Comparison of ENCODE assay signal across 9 cellular contexts in genomic region chr4:104491396-104491821, GRCh38. TPM values are rescaled to one million over a fixed set of nuclear protein-coding genes. Genes with fewer than 3 reads are reported as not detected.
A peak's percentile ranks its signal among the peaks of the same experiment; 100 is the strongest.
DNase-seq lines count a peak whose midpoint lies in the region; ATAC-seq and TF ChIP-seq lines count a peak whose summit lies in the region.
"Had no signal": no experiment of that assay in that cellular context is flagged by ENCODE, and none has a peak within 500 bp of the region (broad histone marks: within the 10 kb centered on the region; RNA-seq: fewer than 3 reads in every experiment).

No MANE protein-coding gene starts in this region.

- WGBS in H9 (ENCODE audit: extremely low coverage, insufficient read length, low lambda C conversion rate): no CpG with 5 or more reads among the region's 50 CpGs

- no peak overlapping the region for H3K23ac ChIP-seq in H9 (ENCODE audit: insufficient read length, low read depth, low read length)

- H2AFZ ChIP-seq in H9 (ENCODE audit: low read length): no peak overlapping the region
- no peak overlapping the region for H2AFZ ChIP-seq in neuron (ENCODE audit: low read depth, low read length)

- H3K4me1 ChIP-seq in H9 (ENCODE audit: insufficient read depth, low read length) (peaks cover 2% of the 10 kb centered on the region), neuron (ENCODE audit: insufficient read depth, low read length) (peaks cover 50% of the 10 kb centered on the region)

- no peak overlapping the region for H2BK5ac ChIP-seq in H9 (ENCODE audit: insufficient read length, low read length)

- no peak overlapping the region for H2BK15ac ChIP-seq in H9 (ENCODE audit: low read depth, low read length)

- no peak overlapping the region for H2BK120ac ChIP-seq in H9 (ENCODE audit: low read depth, low read length, poor library complexity, severe bottlenecking)

- no peak overlapping the region for H4K5ac ChIP-seq in H9 (ENCODE audit: insufficient read length, low read depth, low read length)

- H3K79me1 ChIP-seq in H9 (ENCODE audit: insufficient read depth, low read depth, low read length, poor library complexity, severe bottlenecking): no peaks in the 10 kb centered on the region

- peak overlapping the region; percentile 88 to 91 for H3K4me3 Mint-ChIP-seq in H9
- H3K4me3 Mint-ChIP-seq in activated T-cell treated with anti-CD3 and anti-CD28 coated beads, Interleukin-2, amount 50 U/mL, for 72 hours: peak overlapping the region; percentile 80

- H3K4me3 ChIP-seq in foreskin fibroblast (ENCODE audit: low read depth in 1 of 2, low read length in 2 of 2) (peak overlapping the region; percentile 46 to 50), neuron (ENCODE audit: low read length) (peak overlapping the region; percentile 65)

- peak; percentile 55 to 66 for ATAC-seq in activated T-cell treated with anti-CD3 and anti-CD28 coated beads, Interleukin-2, amount 50 U/mL, for 72 hours (replicated peaks in 1 of 2)

- H4K8ac ChIP-seq in H9 (replicated peaks; ENCODE audit: insufficient read length, low read depth, low read length): no peak overlapping the region

- H3K4me1 Mint-ChIP-seq in H9: peaks cover 57 to 63% of the 10 kb centered on the region in 2 experiments
- peaks cover 35% of the 10 kb centered on the region for H3K4me1 Mint-ChIP-seq in activated T-cell treated with anti-CD3 and anti-CD28 coated beads, Interleukin-2, amount 50 U/mL, for 72 hours (ENCODE audit: low read depth)

- no peaks in the 10 kb centered on the region for H4K20me1 ChIP-seq in H9 (ENCODE audit: control insufficient read depth, insufficient read depth, insufficient read length)

- H3K4ac ChIP-seq in H9 (ENCODE audit: low read depth, low read length): no peak overlapping the region

- H3K27ac ChIP-seq in H9 (ENCODE audit: insufficient read length, low read depth, low read length): peak overlapping the region; percentile 24

- H3K27me3 ChIP-seq in H9 (ENCODE audit: insufficient read depth, low read length) (no peaks in the 10 kb centered on the region), neuron (ENCODE audit: insufficient read depth, low read length) (no peaks in the 10 kb centered on the region)

- peak overlapping the region; percentile 76 to 98 (median 96); a peak in 5 of 7 replicates for H3K27ac Mint-ChIP-seq in H9
- H3K27ac Mint-ChIP-seq in activated T-cell treated with anti-CD3 and anti-CD28 coated beads, Interleukin-2, amount 50 U/mL, for 72 hours: no peak overlapping the region

- H3K27me3 Mint-ChIP-seq in H9 (ENCODE audit: low read depth): peaks cover 5% of the 10 kb centered on the region
- H3K27me3 Mint-ChIP-seq in activated T-cell treated with anti-CD3 and anti-CD28 coated beads, Interleukin-2, amount 50 U/mL, for 72 hours (ENCODE audit: low read depth): peaks cover 76% of the 10 kb centered on the region

- H2BK12ac ChIP-seq in H9 (ENCODE audit: insufficient read length, low read depth, low read length): no peak overlapping the region

- H3T11ph ChIP-seq in H9 (ENCODE audit: low read length): no peak overlapping the region

- DNase-seq in NCI-H2081 (lab: John Stamatoyannopoulos, UW): peak; percentile 62 to 63
- no peak for DNase-seq in NCI-H2081 treated with DMSO at 0.1 percent for 48 hours (lab: John Stamatoyannopoulos, UW)
- DNase-seq in H9: peak; percentile 59
- DNase-seq in MV-4-11 (lab: John Stamatoyannopoulos, UW): peak; percentile 3
- DNase-seq in activated T-cell treated with anti-CD3 and anti-CD28 coated beads, Interleukin-2, amount 50 U/mL, for 72 hours: peak; percentile 35 to 37
- DNase-seq in foreskin fibroblast: peak in 1 of 2 donors; percentile 28
- DNase-seq in cerebellar nuclear complex (lab: John Stamatoyannopoulos, UW): no peak

- H3K56ac ChIP-seq in H9 (ENCODE audit: insufficient read length, low read depth, low read length): no peak overlapping the region

- H3K36me3 ChIP-seq in neuron (ENCODE audit: insufficient read depth, low read length): peaks cover 5% of the 10 kb centered on the region

- H4K91ac ChIP-seq in H9 (ENCODE audit: insufficient read length, low read depth, low read length): no peak overlapping the region

- H3K79me2 ChIP-seq in H9 (ENCODE audit: insufficient read depth, low read length): no peaks in the 10 kb centered on the region

- H3K9ac ChIP-seq in H9 (ENCODE audit: extremely low read depth, insufficient read length, low read length): peak overlapping the region; percentile 65

- H3K14ac ChIP-seq in H9 (ENCODE audit: insufficient read depth, low read length): peak overlapping the region; percentile 76; the same call in 1 of the 2 replicates

- no peaks in the 10 kb centered on the region for H3K9me3 Mint-ChIP-seq in H9
- no peaks in the 10 kb centered on the region for H3K9me3 Mint-ChIP-seq in activated T-cell treated with anti-CD3 and anti-CD28 coated beads, Interleukin-2, amount 50 U/mL, for 72 hours

- no peaks in the 10 kb centered on the region; a peak in 2 of 7 replicates for H3K36me3 Mint-ChIP-seq in H9 (ENCODE audit: insufficient read depth in 1 of 3, low read depth in 3 of 3)
- H3K36me3 Mint-ChIP-seq in activated T-cell treated with anti-CD3 and anti-CD28 coated beads, Interleukin-2, amount 50 U/mL, for 72 hours (ENCODE audit: insufficient read depth in 2 of 2): no peaks in the 10 kb centered on the region

- H3K18ac ChIP-seq in H9 (ENCODE audit: insufficient read length, low read depth, low read length): peak overlapping the region; percentile 87

- H2BK20ac ChIP-seq in H9 (ENCODE audit: low read depth, low read length, poor library complexity, severe bottlenecking): no peak overlapping the region

- peaks cover 21% of the 10 kb centered on the region for H3K23me2 ChIP-seq in H9 (ENCODE audit: insufficient read length, low read depth, low read length, poor library complexity, severe bottlenecking)

- no peak overlapping the region for H2AK5ac ChIP-seq in H9 (ENCODE audit: insufficient read length, low read length)

- H3K9me3 ChIP-seq in H9 (ENCODE audit: control insufficient read depth, low read depth, low read length): no peaks in the 10 kb centered on the region
- no peaks in the 10 kb centered on the region for H3K9me3 ChIP-seq in neuron (ENCODE audit: low read length)

- TF ChIP-seq CTCF in H9 (conservative IDR thresholded peaks at IDR 0.05) (no peak), foreskin fibroblast (IDR thresholded peaks at IDR 0.05; ENCODE audit: low read depth, low read length) (no peak)

- H3K4me2 ChIP-seq in H9 (ENCODE audit: insufficient read depth, insufficient read length, low read length): peak overlapping the region; percentile 98

RNA-seq across cellular contexts. Expression of gene CXXC4, which starts 3.3 kb away (rescaled TPM):
- 4.2 TPM in 2 replicates for total RNA-seq in H9 (2021)
- under 1 TPM in 1 of 2 donors, not detected in 1; 0.07 TPM for total RNA-seq in activated T-cell treated with anti-CD3 and anti-CD28 coated beads, Interleukin-2, amount 50 U/mL, for 72 hours
- total RNA-seq: lung microvascular endothelial cell had no signal

Comparison
In these comparisons a context has a peak if more than half of its experiments do, and no peak if none do; other contexts are left out.
1. DNase-seq: peak in NCI-H2081 (2 of 2), H9 (single experiment), MV-4-11 (single experiment) and activated T-cell treated with anti-CD3 and anti-CD28 coated beads, Interleukin-2, amount 50 U/mL, for 72 hours (2 of 2); none in NCI-H2081 treated with DMSO at 0.1 percent for 48 hours (single experiment) and cerebellar nuclear complex (0 of 2).